9 cellular contexts compared by ENCODE assay signal in genomic region chr2:219552382-219553167, GRCh38. TPM values are rescaled to one million over a fixed set of nuclear protein-coding genes. Genes with fewer than 3 reads are reported as not detected.
A peak's percentile ranks its signal among the peaks of the same experiment; 100 is the strongest.
DNase-seq lines count a peak whose midpoint lies in the region; ATAC-seq and TF ChIP-seq lines count a peak whose summit lies in the region.
"Had no signal": no experiment of that assay in that cellular context is flagged by ENCODE, and none has a peak within 500 bp of the region (broad histone marks: within the 10 kb centered on the region; RNA-seq: fewer than 3 reads in every experiment).

No MANE protein-coding gene starts in this region.

- no peak overlapping the region for H2BK20ac ChIP-seq in IMR-90 (ENCODE audit: low read depth, low read length)

- no peaks in the 10 kb centered on the region for H3K27me3 ChIP-seq in IMR-90 (ENCODE audit: control insufficient read depth, insufficient read depth, low read length)
- H3K27me3 ChIP-seq in ovary: no peaks in the 10 kb centered on the region

- TF ChIP-seq POLR2A in IMR-90 (IDR thresholded peaks at IDR 0.05; ENCODE audit: low read depth, low read length) (no peak), ovary (IDR thresholded peaks at IDR 0.05) (peak; percentile 30)

- intact Hi-C loops in IMR-90 (cut with micrococcal nuclease) (no loop called here), Right ventricle myocardium inferior (cut with DNase I) (no loop called here), ovary (cut with DNase I) (loop anchor here in 2 of 4 donors (5.0 kb wide), 2 partner anchors 55 to 80 kb away; no protein-coding TSS in a partner anchor)

- no peak overlapping the region for H2AK9ac ChIP-seq in IMR-90 (replicated peaks; ENCODE audit: low read depth, low read length, poor library complexity)

- BruUV-seq in IMR-90 (replicated peaks; lab: Mats Ljungman, UMichigan): no TSS peak

- H4K5ac ChIP-seq in IMR-90 (ENCODE audit: low read depth, low read length): no peak overlapping the region

- H2AFZ ChIP-seq in IMR-90 (replicated peaks; ENCODE audit: low read length, poor library complexity): peak overlapping the region; percentile 98

- H2BK120ac ChIP-seq in IMR-90 (ENCODE audit: low read depth, low read length): no peak overlapping the region

- no peaks in the 10 kb centered on the region for H3K79me1 ChIP-seq in IMR-90 (ENCODE audit: low read depth in 1 of 2, low read length in 2 of 2)

- H3K9me3 ChIP-seq in IMR-90 (ENCODE audit: control insufficient read depth, insufficient read depth, low read length): no peaks in the 10 kb centered on the region
- H3K9me3 ChIP-seq in ovary: no peaks in the 10 kb centered on the region

- H3K4ac ChIP-seq in IMR-90 (ENCODE audit: low read depth, low read length): peak overlapping the region; percentile 25; the same call in 1 of the 2 replicates

- H2BK15ac ChIP-seq in IMR-90 (ENCODE audit: low read depth, low read length): no peak overlapping the region

- TF ChIP-seq RAD21 in IMR-90 (IDR thresholded peaks at IDR 0.05; ENCODE audit: low read length): no peak

- CTCF ChIA-PET in IMR-90 (lab: Yijun Ruan, JAX): no interaction called here

- DNase-seq in DMS153 (lab: John Stamatoyannopoulos, UW): peak; percentile 74
- DNase-seq in IMR-90: peak; percentile 65
- DNase-seq in SK-N-DZ (ENCODE audit: low spot score): peak; percentile 84
- DNase-seq in activated naive CD4-positive, alpha-beta T cell treated with anti-CD3 and anti-CD28 coated beads, Interleukin-2, amount 50 U/mL, for 72 hours (ENCODE audit: low spot score in 2 of 2): peak; percentile 80 to 89
- DNase-seq in Right ventricle myocardium inferior (ENCODE audit: missing footprints): peak; percentile 90
- DNase-seq in ovary: peak; percentile 94 to 99 (median 96)

- POLR2A ChIA-PET in IMR-90 (lab: Charles Lee; ENCODE audit: unreplicated experiment): no interaction called here

- dilution Hi-C loops in IMR-90 (cut with HindIII; ENCODE audit: low sequenced_read_pairs, unreplicated experiment): no loop called here

- H3K14ac ChIP-seq in IMR-90 (replicated peaks; ENCODE audit: low read depth, low read length): no peak overlapping the region; the same call in 1 of the 2 replicates

- H3K9me3 Mint-ChIP-seq in activated naive CD4-positive, alpha-beta T cell treated with anti-CD3 and anti-CD28 coated beads, Interleukin-2, amount 50 U/mL, for 72 hours: no peaks in the 10 kb centered on the region

- 1% methylated on average over 48 of the region's 99 CpGs; no CpG with 5 or more reads in 1 of the 2 experiments for WGBS in IMR-90 (ENCODE audit: extremely low coverage in 2 of 2, insufficient read length in 1 of 2), 2 experiments
- WGBS in ovary, 3 donors: 0 to 1% (median 1%) methylated on average over 61 to 99 of the region's 99 CpGs

- peak overlapping the region; percentile 94 for H3K4me2 ChIP-seq in IMR-90 (ENCODE audit: low read depth, low read length)

- H3K27ac ChIP-seq in IMR-90 (ENCODE audit: insufficient read depth, low read length) (peak overlapping the region; percentile 53), ovary (peak overlapping the region; percentile 66 to 92), temporal lobe (ENCODE audit: low read depth, low read length) (peak overlapping the region; percentile 19)

- H3K36me3 ChIP-seq in IMR-90 (ENCODE audit: control insufficient read depth, insufficient read depth, low read length): no peaks in the 10 kb centered on the region
- no peaks in the 10 kb centered on the region for H3K36me3 ChIP-seq in ovary

- H3K56ac ChIP-seq in IMR-90 (ENCODE audit: extremely low read depth, insufficient read depth, low read length): no peak overlapping the region

- H4K20me1 ChIP-seq in IMR-90 (ENCODE audit: insufficient read depth, low read length): no peaks in the 10 kb centered on the region; the same call in 1 of the 2 replicates

- H3K18ac ChIP-seq in IMR-90 (ENCODE audit: low read depth, low read length): no peak overlapping the region

- H3K36me3 Mint-ChIP-seq in activated naive CD4-positive, alpha-beta T cell treated with anti-CD3 and anti-CD28 coated beads, Interleukin-2, amount 50 U/mL, for 72 hours: no peaks in the 10 kb centered on the region

- H3K4me3 ChIP-seq in IMR-90 (ENCODE audit: insufficient read depth, low read depth, low read length) (peak overlapping the region; percentile 79), ovary (peak overlapping the region; percentile 70)

- no peak for TF ChIP-seq CTCF in IMR-90 (conservative IDR thresholded peaks at IDR 0.05; ENCODE audit: low read depth, low read length)
- TF ChIP-seq CTCF in ovary (IDR thresholded peaks at IDR 0.05): no peak

- H3K9me1 ChIP-seq in IMR-90 (ENCODE audit: insufficient read depth, low read length): no peaks in the 10 kb centered on the region

- no peak overlapping the region for H3K23ac ChIP-seq in IMR-90 (ENCODE audit: low read depth, low read length)

- no peak overlapping the region for H3K27ac Mint-ChIP-seq in activated naive CD4-positive, alpha-beta T cell treated with anti-CD3 and anti-CD28 coated beads, Interleukin-2, amount 50 U/mL, for 72 hours

- H4K8ac ChIP-seq in IMR-90 (ENCODE audit: low read depth in 2 of 2, low read length in 2 of 2): no peak overlapping the region

- H4K91ac ChIP-seq in IMR-90 (ENCODE audit: insufficient read depth, low read depth, low read length): no peak overlapping the region

- no peak overlapping the region for H2AK5ac ChIP-seq in IMR-90 (ENCODE audit: low read depth, low read length)

- H3K4me1 ChIP-seq in IMR-90 (ENCODE audit: control insufficient read depth, insufficient read depth, low read length) (peaks cover 8% of the 10 kb centered on the region; the same call in 1 of the 2 replicates), ovary (ENCODE audit: insufficient read depth) (peaks cover 6% of the 10 kb centered on the region)

- H2BK5ac ChIP-seq in IMR-90 (ENCODE audit: low read depth, low read length, poor library complexity, severe bottlenecking): peak overlapping the region; percentile 20

- ATAC-seq in GM21619 (IDR thresholded peaks at IDR 0.05; ENCODE audit: unreplicated experiment): peak; percentile 91
- peak; percentile 95 for ATAC-seq in IMR-90 (ENCODE audit: low read depth)
- ATAC-seq in activated naive CD4-positive, alpha-beta T cell treated with anti-CD3 and anti-CD28 coated beads, Interleukin-2, amount 50 U/mL, for 72 hours: peak; percentile 91 to 93
- ATAC-seq in Right ventricle myocardium inferior: peak; percentile 93

- no peak for TF ChIP-seq EP300 in ovary (IDR thresholded peaks at IDR 0.05)

- 0 out of 2 replicates have a peak overlapping the region, but pooled peaks have one; percentile 28 for H3K9ac ChIP-seq in IMR-90 (ENCODE audit: low read depth, low read length)

- in situ Hi-C loops in IMR-90 (cut with MboI; ENCODE audit: low sequenced_read_pairs): no loop called here

RNA-seq across cellular contexts. Expression of gene TMEM198, which starts 8.7 kb away (rescaled TPM):
- total RNA-seq in IMR-90 (2012; rRNA removed) (under 0.01 and 0.18 TPM in 2 replicates), Right ventricle myocardium inferior (2.7 TPM), ovary (10 to 100 TPM in 6 of 7 donors, 1 to 10 TPM in 1; 5.8 to 22.7 (median 10.7) TPM), temporal lobe (11.1 TPM)
- polyA plus RNA-seq in IMR-90 (2012; rRNA removed) (2.2 and 3.0 TPM in 2 replicates), ovary (1 to 10 TPM in 1 of 2 donors, under 1 TPM in 1; 0.62 to 6.5 TPM)
- 0.81 and 1.3 TPM in 2 replicates for polyA plus RNA-seq in IMR-90 (2012; cell fraction: cytosol; rRNA removed)
- polyA plus RNA-seq in IMR-90 (2012; cell fraction: nucleus; rRNA removed; ENCODE audit: low replicate concordance): 20.2 and 40.5 TPM in 2 replicates
- 29.0 and 33.6 TPM in 2 replicates for polyA plus RNA-seq in SK-N-DZ (2014; cell fraction: cytosol; rRNA removed)
- 28.0 and 28.4 TPM in 2 replicates for polyA plus RNA-seq in SK-N-DZ (2014; cell fraction: nucleus; rRNA removed)
- total RNA-seq in activated naive CD4-positive, alpha-beta T cell treated with anti-CD3 and anti-CD28 coated beads, Interleukin-2, amount 50 U/mL, for 72 hours: 1 to 10 TPM; 1.8 to 6.1 TPM

RNA-seq across cellular contexts. Expression of gene CHPF, which starts 9.0 kb away (rescaled TPM):
- 24.0 and 27.2 TPM in 2 replicates for total RNA-seq in IMR-90 (2012; rRNA removed)
- 115 and 147 TPM in 2 replicates for polyA plus RNA-seq in IMR-90 (2012; rRNA removed)
- polyA plus RNA-seq in IMR-90 (2012; cell fraction: cytosol; rRNA removed): 108 and 204 TPM in 2 replicates
- 37.3 and 118 TPM in 2 replicates for polyA plus RNA-seq in IMR-90 (2012; cell fraction: nucleus; rRNA removed; ENCODE audit: low replicate concordance)
- polyA plus RNA-seq in SK-N-DZ (2014; cell fraction: cytosol; rRNA removed): 32.0 and 36.6 TPM in 2 replicates
- 23.0 and 30.2 TPM in 2 replicates for polyA plus RNA-seq in SK-N-DZ (2014; cell fraction: nucleus; rRNA removed)
- 10 to 100 TPM; 13.2 to 16.7 TPM for total RNA-seq in activated naive CD4-positive, alpha-beta T cell treated with anti-CD3 and anti-CD28 coated beads, Interleukin-2, amount 50 U/mL, for 72 hours
- 92.2 TPM for total RNA-seq in Right ventricle myocardium inferior
- 100 to 1,000 TPM in 6 of 7 donors, 10 to 100 TPM in 1; 89.4 to 181 (median 135) TPM for total RNA-seq in ovary
- 10 to 100 TPM in 1 of 2 donors, 1 to 10 TPM in 1; 4.0 to 76.0 TPM for polyA plus RNA-seq in ovary
- 32.5 TPM for total RNA-seq in temporal lobe

RNA-seq across cellular contexts. Expression of gene OBSL1, which starts 18.8 kb away (rescaled TPM):
- total RNA-seq in IMR-90 (2012; rRNA removed): 21.4 and 21.5 TPM in 2 replicates
- polyA plus RNA-seq in IMR-90 (2012; rRNA removed): 51.2 and 51.8 TPM in 2 replicates
- polyA plus RNA-seq in IMR-90 (2012; cell fraction: cytosol; rRNA removed): 55.5 and 61.7 TPM in 2 replicates
- polyA plus RNA-seq in IMR-90 (2012; cell fraction: nucleus; rRNA removed; ENCODE audit: low replicate concordance): 203 and 301 TPM in 2 replicates
- 57.4 and 69.0 TPM in 2 replicates for polyA plus RNA-seq in SK-N-DZ (2014; cell fraction: cytosol; rRNA removed)
- polyA plus RNA-seq in SK-N-DZ (2014; cell fraction: nucleus; rRNA removed): 221 and 243 TPM in 2 replicates
- 1 to 10 TPM; 1.9 to 8.9 TPM for total RNA-seq in activated naive CD4-positive, alpha-beta T cell treated with anti-CD3 and anti-CD28 coated beads, Interleukin-2, amount 50 U/mL, for 72 hours
- total RNA-seq in Right ventricle myocardium inferior: 158 TPM
- 100 to 1,000 TPM; 230 to 740 (median 473) TPM for total RNA-seq in ovary
- 100 to 1,000 TPM in 1 of 2 donors, 10 to 100 TPM in 1; 53.2 to 431 TPM for polyA plus RNA-seq in ovary
- total RNA-seq in temporal lobe: 48.4 TPM

RNA-seq across cellular contexts. Expression of gene INHA, which starts 19.5 kb away (rescaled TPM):
- total RNA-seq in IMR-90 (2012; rRNA removed) (not detected in 2 replicates), Right ventricle myocardium inferior (1.9 TPM), ovary (100 to 1,000 TPM in 2 of 7 donors, 10 to 100 TPM in 5; 38.4 to 165 (median 78.3) TPM), temporal lobe (not detected)
- polyA plus RNA-seq in IMR-90 (2012; rRNA removed) (0.80 and 0.96 TPM in 2 replicates), ovary (100 to 1,000 TPM in 1 of 2 donors, 10 to 100 TPM in 1; 96.3 to 162 TPM)
- 0.16 and 0.26 TPM in 2 replicates for polyA plus RNA-seq in IMR-90 (2012; cell fraction: cytosol; rRNA removed)
- polyA plus RNA-seq in IMR-90 (2012; cell fraction: nucleus; rRNA removed; ENCODE audit: low replicate concordance): 5.6 and 14.6 TPM in 2 replicates
- 1.8 and 3.3 TPM in 2 replicates for polyA plus RNA-seq in SK-N-DZ (2014; cell fraction: cytosol; rRNA removed)
- polyA plus RNA-seq in SK-N-DZ (2014; cell fraction: nucleus; rRNA removed): 3.4 and 4.6 TPM in 2 replicates
- total RNA-seq in activated naive CD4-positive, alpha-beta T cell treated with anti-CD3 and anti-CD28 coated beads, Interleukin-2, amount 50 U/mL, for 72 hours: under 1 TPM in 1 of 2 donors, not detected in 1; 0.23 TPM
- total RNA-seq: glomerular endothelial cell had no signal

RNA-seq across cellular contexts. Expression of gene ASIC4, which starts 38.3 kb away (rescaled TPM):
- total RNA-seq in IMR-90 (2012; rRNA removed) (not detected in 2 replicates), Right ventricle myocardium inferior (not detected), ovary (under 1 TPM in 3 of 7 donors, not detected in 4; 0.10 to 0.28 (median 0.24) TPM), temporal lobe (3.4 TPM)
- polyA plus RNA-seq in IMR-90 (2012; rRNA removed) (0.10 TPM in 1 of 2 replicates, not detected in the other), ovary (under 1 TPM in 1 of 2 donors, not detected in 1; 0.05 TPM)
- not detected in 2 replicates for polyA plus RNA-seq in IMR-90 (2012; cell fraction: cytosol; rRNA removed)
- 0.16 and 0.33 TPM in 2 replicates for polyA plus RNA-seq in IMR-90 (2012; cell fraction: nucleus; rRNA removed; ENCODE audit: low replicate concordance)
- 1.8 and 2.4 TPM in 2 replicates for polyA plus RNA-seq in SK-N-DZ (2014; cell fraction: cytosol; rRNA removed)
- polyA plus RNA-seq in SK-N-DZ (2014; cell fraction: nucleus; rRNA removed): 4.6 and 8.0 TPM in 2 replicates
- total RNA-seq in activated naive CD4-positive, alpha-beta T cell treated with anti-CD3 and anti-CD28 coated beads, Interleukin-2, amount 50 U/mL, for 72 hours: under 1 TPM; 0.16 to 0.98 TPM
- total RNA-seq: glomerular endothelial cell had no signal

Comparison
In these comparisons a context has a peak if more than half of its experiments do, and no peak if none do; other contexts are left out.
1. Peak in every context shown above with its lines: DNase-seq, ATAC-seq, H3K4me3 ChIP-seq and H3K27ac ChIP-seq.
2. H3K27ac ChIP-seq: peak in every context shown above with its lines; median percentile 79 in ovary; 53 in IMR-90; 19 in temporal lobe.